In genomic region chr1:26719205-26719604, GRCh38 we compare ENCODE assay signal across 15 cellular contexts. TPM values are rescaled to one million over a fixed set of nuclear protein-coding genes. Genes with fewer than 3 reads are reported as not detected.
DNase-seq lines count a peak whose midpoint lies in the region; ATAC-seq and TF ChIP-seq lines count a peak whose summit lies in the region.
"Had no signal": no experiment of that assay in that cellular context is flagged by ENCODE, and none has a peak within 500 bp of the region (broad histone marks: within the 10 kb centered on the region; RNA-seq: fewer than 3 reads in every experiment).

No MANE protein-coding gene starts in this region.

- no peak for ATAC-seq in activated T-cell treated with anti-CD3 and anti-CD28 coated beads, Interleukin-2, amount 50 U/mL, for 72 hours (replicated peaks in 1 of 2)
- no peak for ATAC-seq in activated T-cell treated with anti-CD3 and anti-CD28 coated beads, Interleukin-2, amount 50 U/mL, for 4 hours
- no peak for ATAC-seq in foreskin keratinocyte
- ATAC-seq in GM19467 (IDR thresholded peaks at IDR 0.05; ENCODE audit: unreplicated experiment): no peak
- ATAC-seq in HG03097 (IDR thresholded peaks at IDR 0.05; ENCODE audit: low FRiP score, unreplicated experiment): no peak

- H3K27ac ChIP-seq in VCaP: peak overlapping the region; percentile 43
- no peak overlapping the region for H3K27ac ChIP-seq in foreskin keratinocyte
- peak overlapping the region in 7 of 8 donors; percentile 14 to 57 (median 50) for H3K27ac ChIP-seq in spleen

- peaks cover 0 to 42% (median 0%) of the 10 kb centered on the region in 6 donors for H3K36me3 ChIP-seq in spleen
- H3K36me3 ChIP-seq: upper lobe of left lung had no signal

- H3K4me1 ChIP-seq in foreskin keratinocyte (peaks cover 15% of the 10 kb centered on the region), spleen (peaks cover 54 to 100% (median 98%) of the 10 kb centered on the region in 6 donors)

- 51 to 74% (median 65%) methylated on average over 3 of the region's 3 CpGs for WGBS in spleen, 5 donors

- H3K4me3 ChIP-seq in spleen: no peak overlapping the region
- H3K4me3 ChIP-seq: upper lobe of left lung had no signal

- 0 out of 2 replicates have a peak, but pooled peaks have one; percentile 25 for TF ChIP-seq CTCF in VCaP (conservative IDR thresholded peaks at IDR 0.05)
- peak; percentile 26 for TF ChIP-seq CTCF in foreskin keratinocyte (conservative IDR thresholded peaks at IDR 0.05)
- no peak for TF ChIP-seq CTCF in spleen (IDR thresholded peaks at IDR 0.05 in 8 of 11, conservative IDR thresholded peaks at IDR 0.05 in 3 of 11)

- no peaks in the 10 kb centered on the region for H3K9me3 Mint-ChIP-seq in activated T-cell treated with anti-CD3 and anti-CD28 coated beads, Interleukin-2, amount 50 U/mL, for 72 hours
- H3K9me3 Mint-ChIP-seq in activated T-cell treated with anti-CD3 and anti-CD28 coated beads, Interleukin-2, amount 50 U/mL, for 4 hours: no peaks in the 10 kb centered on the region
- H3K9me3 Mint-ChIP-seq: activated naive CD8-positive, alpha-beta T cell treated with anti-CD3 and anti-CD28 coated beads for 36 hours had no signal

- H3K27me3 Mint-ChIP-seq in activated T-cell treated with anti-CD3 and anti-CD28 coated beads, Interleukin-2, amount 50 U/mL, for 72 hours (ENCODE audit: low read depth): no peaks in the 10 kb centered on the region
- H3K27me3 Mint-ChIP-seq in activated T-cell treated with anti-CD3 and anti-CD28 coated beads, Interleukin-2, amount 50 U/mL, for 4 hours (ENCODE audit: low read depth): no peaks in the 10 kb centered on the region
- H3K27me3 Mint-ChIP-seq: activated naive CD8-positive, alpha-beta T cell treated with anti-CD3 and anti-CD28 coated beads for 36 hours had no signal

- peaks cover 81% of the 10 kb centered on the region for H3K4me1 Mint-ChIP-seq in activated T-cell treated with anti-CD3 and anti-CD28 coated beads, Interleukin-2, amount 50 U/mL, for 72 hours (ENCODE audit: low read depth)
- H3K4me1 Mint-ChIP-seq in activated T-cell treated with anti-CD3 and anti-CD28 coated beads, Interleukin-2, amount 50 U/mL, for 4 hours (ENCODE audit: low read depth): peaks cover 89% of the 10 kb centered on the region

- no peak overlapping the region for H3K4me3 Mint-ChIP-seq in activated T-cell treated with anti-CD3 and anti-CD28 coated beads, Interleukin-2, amount 50 U/mL, for 72 hours
- H3K4me3 Mint-ChIP-seq in activated T-cell treated with anti-CD3 and anti-CD28 coated beads, Interleukin-2, amount 50 U/mL, for 4 hours: no peak overlapping the region
- H3K4me3 Mint-ChIP-seq: activated naive CD8-positive, alpha-beta T cell treated with anti-CD3 and anti-CD28 coated beads for 36 hours had no signal

- peak overlapping the region; percentile 55 for H3K27ac Mint-ChIP-seq in activated T-cell treated with anti-CD3 and anti-CD28 coated beads, Interleukin-2, amount 50 U/mL, for 72 hours
- H3K27ac Mint-ChIP-seq: activated naive CD8-positive, alpha-beta T cell treated with anti-CD3 and anti-CD28 coated beads for 36 hours had no signal

- H3K9me3 ChIP-seq in spleen: no peaks in the 10 kb centered on the region
- H3K9me3 ChIP-seq: upper lobe of left lung had no signal

- intact Hi-C loops in spleen (cut with DNase I; ENCODE audit: low total_unique reads): loop anchor here (5.0 kb wide), 1 partner anchor 33 kb away; no protein-coding TSS in a partner anchor

- DNase-seq in activated T-cell treated with anti-CD3 and anti-CD28 coated beads, Interleukin-2, amount 50 U/mL, for 72 hours: no peak
- no peak for DNase-seq in activated T-cell treated with anti-CD3 and anti-CD28 coated beads, Interleukin-2, amount 50 U/mL, for 4 hours
- DNase-seq in foreskin keratinocyte (no peak), spleen (no peak), middle frontal gyrus (ENCODE audit: extremely low spot score, low spot score) (no peak)
- DNase-seq: activated naive CD8-positive, alpha-beta T cell treated with anti-CD3 and anti-CD28 coated beads for 36 hours; dermis blood vessel endothelial cell; DND-41; NCI-H1694 treated with DMSO at 0.1 percent for 48 hours; Right ventricle myocardium superior; stimulated activated CD4-positive, alpha-beta T cell treated with anti-CD3 and anti-CD28 coated beads, Interleukin-2, amount 100 ng/mL, for 24 hours; upper lobe of left lung had no signal

- TF ChIP-seq POLR2A in spleen (IDR thresholded peaks at IDR 0.05): no peak

- peaks cover 0 to 11% of the 10 kb centered on the region in 2 donors for H3K36me3 Mint-ChIP-seq in activated T-cell treated with anti-CD3 and anti-CD28 coated beads, Interleukin-2, amount 50 U/mL, for 72 hours (ENCODE audit: insufficient read depth in 2 of 2)
- H3K36me3 Mint-ChIP-seq in activated T-cell treated with anti-CD3 and anti-CD28 coated beads, Interleukin-2, amount 50 U/mL, for 4 hours (ENCODE audit: insufficient read depth): peaks cover 12% of the 10 kb centered on the region

- H3K27me3 ChIP-seq in foreskin keratinocyte: no peaks in the 10 kb centered on the region
- H3K27me3 ChIP-seq in spleen (replicated peaks in 1 of 7): no peaks in the 10 kb centered on the region
- H3K27me3 ChIP-seq: upper lobe of left lung had no signal

RNA-seq across cellular contexts. Expression of gene ARID1A, which starts 23.4 kb away (rescaled TPM):
- 10 to 100 TPM; 95.1 to 97.3 TPM for total RNA-seq in activated T-cell treated with anti-CD3 and anti-CD28 coated beads, Interleukin-2, amount 50 U/mL, for 72 hours
- total RNA-seq in activated T-cell treated with anti-CD3 and anti-CD28 coated beads, Interleukin-2, amount 50 U/mL, for 4 hours: 10 to 100 TPM; 85.0 to 92.7 (median 91.1) TPM
- total RNA-seq in foreskin keratinocyte: 41.8 and 42.4 TPM in 2 replicates
- 7.0 and 9.3 TPM in 2 replicates for polyA plus RNA-seq in foreskin keratinocyte
- total RNA-seq in spleen: 100 to 1,000 TPM in 3 of 7 donors, 10 to 100 TPM in 4; 86.0 to 121 (median 97.4) TPM
- polyA plus RNA-seq in spleen: 10 to 100 TPM in 2 of 3 donors, 1 to 10 TPM in 1; 9.8 to 24.2 (median 14.6) TPM

Comparison
In these comparisons a context has a peak if more than half of its experiments do, and no peak if none do; other contexts are left out.
1. CTCF ChIP-seq: peak in VCaP (single experiment) and foreskin keratinocyte (single experiment); none in spleen (0 of 11).